In the genomic region with DNA sequence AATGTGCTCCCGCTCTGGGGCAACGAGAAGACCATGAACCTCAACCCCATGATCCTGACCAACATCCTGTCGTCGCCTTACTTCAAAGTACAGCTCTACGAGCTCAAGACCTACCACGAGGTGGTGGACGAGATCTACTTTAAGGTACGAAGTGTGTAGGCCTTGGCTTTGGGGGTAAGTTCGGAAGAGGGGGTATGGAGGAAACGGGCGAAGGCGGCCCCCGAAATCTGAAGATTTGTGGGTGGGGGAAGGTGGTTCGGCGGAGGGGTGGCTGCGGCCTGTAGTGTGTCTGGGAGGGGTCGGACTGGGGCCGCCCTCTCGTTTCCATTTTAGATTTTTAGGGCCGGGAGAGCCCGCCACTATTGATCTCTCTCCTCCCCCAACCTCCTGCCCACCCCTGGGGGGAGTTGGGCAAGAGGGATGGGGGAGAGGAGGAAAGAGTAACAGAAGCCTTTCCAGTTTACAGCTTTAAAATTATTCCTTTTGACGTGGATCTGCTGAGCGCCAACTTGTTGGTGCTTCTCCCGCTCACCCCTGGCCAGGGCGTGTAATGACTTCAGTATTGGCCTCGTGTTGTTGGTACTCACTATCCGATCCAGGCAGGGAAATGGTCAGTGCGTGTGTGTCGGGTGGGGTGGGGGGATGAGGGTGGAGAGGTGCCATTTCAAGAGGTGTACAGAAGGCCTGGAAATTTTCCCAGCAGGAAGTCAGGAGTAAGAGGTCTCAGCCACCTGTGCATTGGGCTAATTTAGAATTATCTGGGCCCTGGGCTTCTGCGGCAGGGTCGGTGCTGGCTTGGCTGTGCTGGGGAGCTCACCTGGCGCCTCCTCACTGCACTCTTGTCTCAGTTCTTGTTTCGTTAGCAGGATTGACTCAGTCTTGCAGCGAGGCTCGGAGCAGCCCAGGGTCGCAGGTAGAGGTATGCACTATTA, we compare ENCODE assay signal across 1 cellular context.
A peak's percentile ranks its signal among the peaks of the same experiment; 100 is the strongest.
TF ChIP-seq lines count a peak whose summit lies in the region.

No MANE protein-coding gene starts in this region.

TF ChIP-seq in K562, 482 proteins besides CTCF, POLR2A, EP300 and RAD21 (continued from another document and continues in another):
- TF ChIP-seq ZNF407 (IDR thresholded peaks at IDR 0.05; ENCODE audit: low read depth) (no peak), TSHZ1 (CRISPR knock-in tag; IDR thresholded peaks at IDR 0.05) (no peak), ZC3H4 (CRISPR knock-in tag; IDR thresholded peaks at IDR 0.05; ENCODE audit: borderline replicate concordance) (0 out of 2 replicates have a peak, but pooled peaks have one; percentile 29), ESRRB (CRISPR knock-in tag; IDR thresholded peaks at IDR 0.05; ENCODE audit: borderline replicate concordance) (no peak), PHF21A (IDR thresholded peaks at IDR 0.05; ENCODE audit: borderline replicate concordance, low read depth) (no peak), SAFB2 (IDR thresholded peaks at IDR 0.05; ENCODE audit: borderline replicate concordance, low read depth, low read length, severe bottlenecking) (no peak), ZFP30 (CRISPR knock-in tag; IDR thresholded peaks at IDR 0.05; ENCODE audit: borderline replicate concordance) (no peak), SNRNP70 (optimal IDR thresholded peaks at IDR 0.05; ENCODE audit: low read depth, low read length) (no peak), ZNF24 (IDR thresholded peaks at IDR 0.05) (peak; percentile 17; the same call in 1 of the 2 replicates), RNF219 (CRISPR knock-in tag; IDR thresholded peaks at IDR 0.05) (no peak), RBM17 (IDR thresholded peaks at IDR 0.05; ENCODE audit: borderline replicate concordance, low read depth, low read length) (no peak), ZNF592 (IDR thresholded peaks at IDR 0.05) (no peak), BDP1 (IDR thresholded peaks at IDR 0.05; ENCODE audit: insufficient read depth, insufficient read length) (no peak), AFF4 (CRISPR knock-in tag; IDR thresholded peaks at IDR 0.05) (no peak)
- TF ChIP-seq, protein P1, sequence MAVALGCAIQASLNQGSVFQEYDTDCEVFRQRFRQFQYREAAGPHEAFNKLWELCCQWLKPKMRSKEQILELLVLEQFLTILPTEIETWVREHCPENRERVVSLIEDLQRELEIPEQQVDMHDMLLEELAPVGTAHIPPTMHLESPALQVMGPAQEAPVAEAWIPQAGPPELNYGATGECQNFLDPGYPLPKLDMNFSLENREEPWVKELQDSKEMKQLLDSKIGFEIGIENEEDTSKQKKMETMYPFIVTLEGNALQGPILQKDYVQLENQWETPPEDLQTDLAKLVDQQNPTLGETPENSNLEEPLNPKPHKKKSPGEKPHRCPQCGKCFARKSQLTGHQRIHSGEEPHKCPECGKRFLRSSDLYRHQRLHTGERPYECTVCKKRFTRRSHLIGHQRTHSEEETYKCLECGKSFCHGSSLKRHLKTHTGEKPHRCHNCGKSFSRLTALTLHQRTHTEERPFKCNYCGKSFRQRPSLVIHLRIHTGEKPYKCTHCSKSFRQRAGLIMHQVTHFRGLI (CRISPR knock-in tag; IDR thresholded peaks at IDR 0.05) = no peak
- TF ChIP-seq, protein P2, sequence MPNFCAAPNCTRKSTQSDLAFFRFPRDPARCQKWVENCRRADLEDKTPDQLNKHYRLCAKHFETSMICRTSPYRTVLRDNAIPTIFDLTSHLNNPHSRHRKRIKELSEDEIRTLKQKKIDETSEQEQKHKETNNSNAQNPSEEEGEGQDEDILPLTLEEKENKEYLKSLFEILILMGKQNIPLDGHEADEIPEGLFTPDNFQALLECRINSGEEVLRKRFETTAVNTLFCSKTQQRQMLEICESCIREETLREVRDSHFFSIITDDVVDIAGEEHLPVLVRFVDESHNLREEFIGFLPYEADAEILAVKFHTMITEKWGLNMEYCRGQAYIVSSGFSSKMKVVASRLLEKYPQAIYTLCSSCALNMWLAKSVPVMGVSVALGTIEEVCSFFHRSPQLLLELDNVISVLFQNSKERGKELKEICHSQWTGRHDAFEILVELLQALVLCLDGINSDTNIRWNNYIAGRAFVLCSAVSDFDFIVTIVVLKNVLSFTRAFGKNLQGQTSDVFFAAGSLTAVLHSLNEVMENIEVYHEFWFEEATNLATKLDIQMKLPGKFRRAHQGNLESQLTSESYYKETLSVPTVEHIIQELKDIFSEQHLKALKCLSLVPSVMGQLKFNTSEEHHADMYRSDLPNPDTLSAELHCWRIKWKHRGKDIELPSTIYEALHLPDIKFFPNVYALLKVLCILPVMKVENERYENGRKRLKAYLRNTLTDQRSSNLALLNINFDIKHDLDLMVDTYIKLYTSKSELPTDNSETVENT (CRISPR knock-in tag; IDR thresholded peaks at IDR 0.05) = no peak
